19 cellular contexts compared by ENCODE assay signal in the genomic region with DNA sequence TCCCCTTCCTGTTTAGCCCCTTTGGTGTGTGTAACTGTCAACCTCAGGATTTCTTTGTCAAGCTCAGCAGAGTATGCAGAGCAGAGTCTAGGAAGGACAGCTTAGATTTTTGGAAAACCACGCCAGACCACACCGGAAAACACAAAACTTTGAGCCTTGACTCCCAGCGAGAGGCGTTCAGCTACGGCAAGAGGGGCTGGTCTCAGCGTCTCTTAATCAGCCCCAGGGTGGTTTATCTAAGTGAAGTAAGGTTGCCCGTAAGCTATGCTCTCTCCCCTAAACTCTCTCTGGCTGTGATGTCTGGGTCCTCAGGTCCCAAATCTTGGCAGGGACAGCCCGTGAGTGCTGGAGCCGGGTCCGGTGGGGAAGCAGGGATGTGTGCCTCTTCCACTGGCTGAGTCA.
DNase-seq lines count a peak whose midpoint lies in the region; ATAC-seq and TF ChIP-seq lines count a peak whose summit lies in the region.
"Had no signal": no experiment of that assay in that cellular context is flagged by ENCODE, and none has a peak within 500 bp of the region (broad histone marks: within the 10 kb centered on the region; RNA-seq: fewer than 3 reads in every experiment).

No MANE protein-coding gene starts in this region.

- no peaks in the 10 kb centered on the region for H3K36me3 ChIP-seq in CD4-positive, CD25-positive, alpha-beta regulatory T cell (ENCODE audit: control insufficient read depth, insufficient read depth, low read length)
- H3K36me3 ChIP-seq: lower lobe of right lung, right lobe of liver had no signal

- peak overlapping the region in 2 of 3 donors; percentile 3 to 79 for H3K27ac Mint-ChIP-seq in CD4-positive, CD25-positive, alpha-beta regulatory T cell
- no peak overlapping the region for H3K27ac Mint-ChIP-seq in activated naive CD8-positive, alpha-beta T cell treated with anti-CD3 and anti-CD28 coated beads for 36 hours
- peak overlapping the region in 1 of 2 donors; percentile 78 for H3K27ac Mint-ChIP-seq in natural killer cell

- no peak overlapping the region for H3K4me3 ChIP-seq in CD4-positive, CD25-positive, alpha-beta regulatory T cell (ENCODE audit: low read depth, low read length)
- H3K4me3 ChIP-seq: lower lobe of right lung, right lobe of liver had no signal

- H3K27me3 ChIP-seq in CD4-positive, CD25-positive, alpha-beta regulatory T cell (ENCODE audit: control insufficient read depth, insufficient read depth, low read length) = no peaks in the 10 kb centered on the region
- H3K27me3 ChIP-seq: foreskin keratinocyte, right lobe of liver had no signal

- no peak for TF ChIP-seq CTCF in natural killer cell (IDR thresholded peaks at IDR 0.05)

- peak in 1 of 2 donors; percentile 52 for ATAC-seq in CD4-positive, CD25-positive, alpha-beta regulatory T cell (ENCODE audit: low read depth in 2 of 2)
- ATAC-seq in natural killer cell (peak in 2 of 3 donors; percentile 41 to 52), left colon (no peak)
- ATAC-seq: foreskin keratinocyte, HepG2, lower lobe of right lung, right lobe of liver had no signal

- H3K9me3 Mint-ChIP-seq in CD4-positive, CD25-positive, alpha-beta regulatory T cell = no peaks in the 10 kb centered on the region
- H3K9me3 Mint-ChIP-seq in activated naive CD8-positive, alpha-beta T cell treated with anti-CD3 and anti-CD28 coated beads for 36 hours = no peaks in the 10 kb centered on the region
- H3K9me3 Mint-ChIP-seq in natural killer cell = no peaks in the 10 kb centered on the region

- in situ Hi-C loops in KBM-7 (cut with MboI; ENCODE audit: low pct_unique_long_range_greater_than_20kb, low sequenced_read_pairs) = no loop called here

- no peak for DNase-seq in CD4-positive, CD25-positive, alpha-beta regulatory T cell
- DNase-seq in KBM-7 (peak; percentile 49), natural killer cell (no peak), left colon (no peak), germinal center (ENCODE audit: low spot score) (no peak), GM19238 (ENCODE audit: insufficient read length, low spot score) (no peak)
- DNase-seq in activated naive CD8-positive, alpha-beta T cell treated with anti-CD3 and anti-CD28 coated beads for 36 hours = no peak
- DNase-seq: activated effector memory CD4-positive, alpha-beta T cell treated with Interleukin-2 at 50 U/mL for 16 hours; C1 segment of cervical spinal cord; effector CD4-positive, alpha-beta T cell; foreskin keratinocyte; HCEC 1CT; lower lobe of right lung; NCI-H2171; right lobe of liver; T-helper 9 cell had no signal

- no peaks in the 10 kb centered on the region for H3K36me3 Mint-ChIP-seq in CD4-positive, CD25-positive, alpha-beta regulatory T cell
- no peaks in the 10 kb centered on the region for H3K36me3 Mint-ChIP-seq in activated naive CD8-positive, alpha-beta T cell treated with anti-CD3 and anti-CD28 coated beads for 36 hours
- H3K36me3 Mint-ChIP-seq in natural killer cell = no peaks in the 10 kb centered on the region
- H3K36me3 Mint-ChIP-seq: brain had no signal

- peaks cover 4 to 14% (median 8%) of the 10 kb centered on the region in 4 donors for H3K4me1 Mint-ChIP-seq in CD4-positive, CD25-positive, alpha-beta regulatory T cell
- H3K4me1 Mint-ChIP-seq in activated naive CD8-positive, alpha-beta T cell treated with anti-CD3 and anti-CD28 coated beads for 36 hours = peaks cover 14% of the 10 kb centered on the region
- H3K4me1 Mint-ChIP-seq in natural killer cell = peaks cover 16 to 26% of the 10 kb centered on the region in 2 donors
- H3K4me1 Mint-ChIP-seq: brain had no signal

- H3K27me3 Mint-ChIP-seq in CD4-positive, CD25-positive, alpha-beta regulatory T cell = peaks cover 9% of the 10 kb centered on the region
- H3K27me3 Mint-ChIP-seq in activated naive CD8-positive, alpha-beta T cell treated with anti-CD3 and anti-CD28 coated beads for 36 hours = peaks cover 11% of the 10 kb centered on the region
- H3K27me3 Mint-ChIP-seq in natural killer cell (ENCODE audit: low read depth in 2 of 2) = peaks cover 17 to 18% of the 10 kb centered on the region in 2 donors
- H3K27me3 Mint-ChIP-seq: brain had no signal

- peaks cover 3% of the 10 kb centered on the region for H3K4me1 ChIP-seq in CD4-positive, CD25-positive, alpha-beta regulatory T cell (ENCODE audit: control insufficient read depth, insufficient read depth, low read length, poor library complexity, severe bottlenecking)
- H3K4me1 ChIP-seq: foreskin keratinocyte, lower lobe of right lung, right lobe of liver had no signal

- no peak overlapping the region for H3K4me3 Mint-ChIP-seq in CD4-positive, CD25-positive, alpha-beta regulatory T cell
- peak overlapping the region; percentile 6 for H3K4me3 Mint-ChIP-seq in activated naive CD8-positive, alpha-beta T cell treated with anti-CD3 and anti-CD28 coated beads for 36 hours
- peak overlapping the region; percentile 45 for H3K4me3 Mint-ChIP-seq in natural killer cell
- H3K4me3 Mint-ChIP-seq: brain had no signal

- intact Hi-C loops in natural killer cell (cut with micrococcal nuclease) (no loop called here), left colon (cut with DNase I, micrococcal nuclease) (no loop called here)

- no peaks in the 10 kb centered on the region for H3K9me3 ChIP-seq in CD4-positive, CD25-positive, alpha-beta regulatory T cell (ENCODE audit: control insufficient read depth in 2 of 2, low read length in 2 of 2)
- H3K9me3 ChIP-seq: lower lobe of right lung, right lobe of liver had no signal

- H3K27ac ChIP-seq in CD4-positive, CD25-positive, alpha-beta regulatory T cell (ENCODE audit: insufficient read depth, low read length, poor library complexity, severe bottlenecking) = no peak overlapping the region
- H3K27ac ChIP-seq: foreskin keratinocyte, lower lobe of right lung, right lobe of liver, RWPE1 had no signal

Comparison
In these comparisons a context has a peak if more than half of its experiments do, and no peak if none do; other contexts are left out.
1. H3K4me3 Mint-ChIP-seq: peak in activated naive CD8-positive, alpha-beta T cell treated with anti-CD3 and anti-CD28 coated beads for 36 hours (single experiment) and natural killer cell (single experiment); none in CD4-positive, CD25-positive, alpha-beta regulatory T cell (0 of 4).